Comparison of ENCODE assay signal across 16 cellular contexts in genomic region chr9:91234523-91234922, GRCh38.
"Had no signal": no experiment of that assay in that cellular context is flagged by ENCODE, and none has a peak within 500 bp of the region (broad histone marks: within the 10 kb centered on the region; RNA-seq: fewer than 3 reads in every experiment).

No MANE protein-coding gene starts in this region.

- FAIRE-seq: bronchial epithelial cell, endometrium had no signal

- H3K4me1 ChIP-seq: right atrium auricular region, tibial artery, vagina had no signal

- H3K4me3 ChIP-seq: lung, right atrium auricular region, tibial artery, vagina had no signal

- H3K27me3 ChIP-seq: right atrium auricular region, tibial artery, vagina had no signal

- H3K9me3 ChIP-seq: right atrium auricular region, tibial artery, vagina had no signal

- ATAC-seq: esophagus mucosa; naive thymus-derived CD4-positive, alpha-beta T cell; stimulated activated memory B cell treated with anti-CD40 and anti-IgM and Interleukin-4, amounts not matched to agents 10 μg/mL and 1 μg/mL and 100 μg/mL, for 72 hours had no signal

- H3K27ac ChIP-seq: right atrium auricular region, tibial artery, vagina, WERI-Rb-1 had no signal

- H3K36me3 ChIP-seq: right atrium auricular region, tibial artery, vagina had no signal

- DNase-seq: activated CD4-positive, alpha-beta T cell treated with anti-CD3 and anti-CD28 coated beads for 4 hours; activated effector memory CD4-positive, alpha-beta T cell treated with Interleukin-2 at 50 U/mL for 16 hours; activated T-cell treated with anti-CD3 and anti-CD28 coated beads, Interleukin-2, amount 50 U/mL, for 1 hour; aorta; glutamatergic neuron; naive thymus-derived CD4-positive, alpha-beta T cell; stimulated activated CD4-positive, alpha-beta T cell treated with anti-CD3 and anti-CD28 coated beads, Interleukin-1b, Interleukin-23, amount 100 ng/mL, for 48 hours; tibial artery; WERI-Rb-1 had no signal
